In the genomic region with DNA sequence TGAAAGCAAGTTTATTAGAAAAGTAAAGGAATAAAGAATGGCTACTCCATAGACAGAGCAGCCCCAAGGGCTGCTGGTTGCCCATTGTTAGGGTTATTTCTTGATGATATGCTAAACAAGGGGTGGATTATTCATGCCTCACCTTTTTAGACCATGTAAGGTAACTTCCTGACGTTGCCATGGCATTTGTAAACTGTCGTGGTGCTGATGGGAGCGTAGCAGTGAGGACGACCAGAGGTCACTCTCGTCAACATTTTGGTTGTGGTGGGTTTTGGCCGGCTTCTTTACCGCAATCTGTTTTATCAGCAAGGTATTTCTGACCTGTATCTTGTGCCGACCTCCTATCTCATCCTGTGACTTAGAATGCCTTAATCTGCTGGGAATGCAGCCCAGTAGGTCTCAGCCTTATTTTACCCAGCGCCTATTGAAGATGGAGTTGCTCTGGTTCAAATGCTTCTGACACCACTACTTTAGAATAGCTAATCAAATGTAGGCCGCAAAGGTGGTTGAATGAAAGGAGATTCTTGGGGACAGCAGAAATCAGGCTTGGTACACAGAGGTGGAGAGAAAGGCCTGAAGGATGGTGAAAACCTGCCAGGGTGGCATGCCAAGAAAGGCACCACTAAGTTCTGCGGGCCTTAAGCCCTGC, we compare ENCODE assay signal across 16 cellular contexts. TPM values are rescaled to one million over a fixed set of nuclear protein-coding genes. Genes with fewer than 3 reads are reported as not detected.
DNase-seq lines count a peak whose midpoint lies in the region; ATAC-seq, FAIRE-seq and TF ChIP-seq lines count a peak whose summit lies in the region.
"Had no signal": no experiment of that assay in that cellular context is flagged by ENCODE, and none has a peak within 500 bp of the region (broad histone marks: within the 10 kb centered on the region; RNA-seq: fewer than 3 reads in every experiment).

No MANE protein-coding gene starts in this region.

- DNase-seq in GM12892 (ENCODE audit: insufficient read length) (no peak), astrocyte (ENCODE audit: low read depth) (no peak), NCI-H128 (lab: John Stamatoyannopoulos, UW; ENCODE audit: unreplicated experiment) (no peak), COLO668 (lab: John Stamatoyannopoulos, UW; ENCODE audit: unreplicated experiment) (no peak), A172 (ENCODE audit: low spot score) (no peak)
- DNase-seq in naive thymus-derived CD4-positive, alpha-beta T cell: no peak
- DNase-seq: activated gamma-delta T cell treated with Interleukin-2 at 50 U/mL for 16 hours, body of pancreas, GOT3, IMR-90, left cardiac atrium, NCI-H2107, NCI-H526 treated with DMSO at 0.1 percent for 48 hours, stomach had no signal

- peaks cover 34% of the 10 kb centered on the region for H3K27me3 Mint-ChIP-seq in astrocyte (ENCODE audit: low read depth, unreplicated experiment)
- peaks cover 0 to 21% (median 0%) of the 10 kb centered on the region in 5 donors for H3K27me3 Mint-ChIP-seq in naive thymus-derived CD4-positive, alpha-beta T cell

- CTCF ChIA-PET in naive thymus-derived CD4-positive, alpha-beta T cell (lab: Charles Lee): no interaction called here

- H3K4me3 Mint-ChIP-seq in astrocyte (ENCODE audit: unreplicated experiment): no peak overlapping the region
- peak overlapping the region in 8 of 10 donors; percentile 79 to 88 (median 82) for H3K4me3 Mint-ChIP-seq in naive thymus-derived CD4-positive, alpha-beta T cell

- H3K4me3 ChIP-seq in BLaER1 (no peak overlapping the region), astrocyte (ENCODE audit: insufficient read depth, low read depth, low read length) (no peak overlapping the region)
- no peak overlapping the region for H3K4me3 ChIP-seq in naive thymus-derived CD4-positive, alpha-beta T cell (ENCODE audit: low read length)
- H3K4me3 ChIP-seq: body of pancreas had no signal

- H3K27ac ChIP-seq in BLaER1: no peak overlapping the region
- no peak overlapping the region for H3K27ac ChIP-seq in astrocyte (ENCODE audit: low read depth, low read length)
- H3K27ac ChIP-seq in naive thymus-derived CD4-positive, alpha-beta T cell (ENCODE audit: low read depth, low read length): no peak overlapping the region
- H3K27ac ChIP-seq: body of pancreas had no signal

- peaks cover 2% of the 10 kb centered on the region for H3K4me1 Mint-ChIP-seq in astrocyte (ENCODE audit: low read depth, unreplicated experiment)
- peaks cover 0 to 27% (median 14%) of the 10 kb centered on the region in 7 donors for H3K4me1 Mint-ChIP-seq in naive thymus-derived CD4-positive, alpha-beta T cell

- POLR2A ChIA-PET in naive thymus-derived CD4-positive, alpha-beta T cell (lab: Charles Lee): interaction anchor here (0.9 to 1.5 kb wide), 2 partner anchors 26 to 82 kb away, joined by 3 to 4 read pairs; partner anchors contain the start of gene TSPAN33

- H3K4me1 ChIP-seq in BLaER1: peaks cover 15% of the 10 kb centered on the region
- peaks cover 4% of the 10 kb centered on the region for H3K4me1 ChIP-seq in astrocyte (ENCODE audit: insufficient read depth, low read length)
- peaks cover 0 to 10% of the 10 kb centered on the region in 2 donors for H3K4me1 ChIP-seq in naive thymus-derived CD4-positive, alpha-beta T cell (ENCODE audit: control insufficient read depth in 2 of 2, insufficient read depth in 2 of 2, low read length in 2 of 2)
- H3K4me1 ChIP-seq: body of pancreas had no signal

- H3K9me3 ChIP-seq in BLaER1 (no peaks in the 10 kb centered on the region), astrocyte (ENCODE audit: insufficient read depth, low read depth, low read length) (no peaks in the 10 kb centered on the region)
- no peaks in the 10 kb centered on the region for H3K9me3 ChIP-seq in naive thymus-derived CD4-positive, alpha-beta T cell (ENCODE audit: control insufficient read depth in 2 of 3, low read length in 3 of 3)
- H3K9me3 ChIP-seq: body of pancreas, stomach had no signal

- TF ChIP-seq POLR2A in GM12892 (IDR thresholded peaks at IDR 0.05; ENCODE audit: low read depth, low read length): no peak

- TF ChIP-seq CTCF in astrocyte (IDR thresholded peaks at IDR 0.05; ENCODE audit: insufficient read depth, low read depth, low read length): no peak

- H3K27me3 ChIP-seq in BLaER1 (peaks cover 36% of the 10 kb centered on the region), astrocyte (ENCODE audit: insufficient read depth, low read length) (peaks cover 6% of the 10 kb centered on the region)
- no peaks in the 10 kb centered on the region for H3K27me3 ChIP-seq in naive thymus-derived CD4-positive, alpha-beta T cell (ENCODE audit: control insufficient read depth in 2 of 2, insufficient read depth in 2 of 2, low read length in 2 of 2)
- H3K27me3 ChIP-seq: body of pancreas had no signal

- H3K27ac Mint-ChIP-seq in astrocyte (ENCODE audit: unreplicated experiment): peak overlapping the region; percentile 38
- H3K27ac Mint-ChIP-seq in naive thymus-derived CD4-positive, alpha-beta T cell: no peak overlapping the region

- H2AFZ ChIP-seq in astrocyte (ENCODE audit: low read depth, low read length): no peak overlapping the region

- H3K9me3 Mint-ChIP-seq in astrocyte (ENCODE audit: unreplicated experiment): peaks cover 2% of the 10 kb centered on the region
- H3K9me3 Mint-ChIP-seq in naive thymus-derived CD4-positive, alpha-beta T cell: peaks cover 0 to 4% (median 0%) of the 10 kb centered on the region in 11 donors

- H3K9ac ChIP-seq in BLaER1 (no peak overlapping the region), astrocyte (ENCODE audit: low read length) (no peak overlapping the region)

- H3K79me2 ChIP-seq in astrocyte (ENCODE audit: insufficient read depth, low read length): no peaks in the 10 kb centered on the region

- intact Hi-C loops in naive thymus-derived CD4-positive, alpha-beta T cell (cut with micrococcal nuclease): no loop called here

- H3K36me3 ChIP-seq in BLaER1 (peaks cover 34% of the 10 kb centered on the region), astrocyte (ENCODE audit: insufficient read depth, low read length) (no peaks in the 10 kb centered on the region)
- H3K36me3 ChIP-seq in naive thymus-derived CD4-positive, alpha-beta T cell (ENCODE audit: control insufficient read depth in 2 of 3, insufficient read depth in 3 of 3, low read length in 3 of 3): peaks cover 0 to 6% (median 0%) of the 10 kb centered on the region in 3 experiments
- H3K36me3 ChIP-seq: stomach had no signal

- H3K4me2 ChIP-seq in BLaER1 (0 out of 2 replicates have a peak overlapping the region, but pooled peaks have one; percentile 77), astrocyte (ENCODE audit: low read length) (no peak overlapping the region)

- FAIRE-seq in GM12892 (lab: Jason Lieb, UNC) (peak; percentile 21), astrocyte (lab: Jason Lieb, UNC) (no peak)

- ATAC-seq in naive thymus-derived CD4-positive, alpha-beta T cell: no peak
- ATAC-seq in HG03039 (IDR thresholded peaks at IDR 0.05; ENCODE audit: unreplicated experiment): no peak
- ATAC-seq: body of pancreas had no signal

- H3K36me3 Mint-ChIP-seq in astrocyte (ENCODE audit: low read depth, unreplicated experiment): no peaks in the 10 kb centered on the region
- peaks cover 0 to 14% (median 5%) of the 10 kb centered on the region in 5 donors for H3K36me3 Mint-ChIP-seq in naive thymus-derived CD4-positive, alpha-beta T cell

- H4K20me1 ChIP-seq in BLaER1 (no peaks in the 10 kb centered on the region), astrocyte (ENCODE audit: insufficient read depth, low read length) (no peaks in the 10 kb centered on the region)

RNA-seq across cellular contexts. Expression of gene SMO, which starts 17.9 kb away (rescaled TPM):
- 4.5 TPM for polyA plus RNA-seq in GM12892 (2012; ENCODE audit: missing spikeins)
- 20.0 and 22.6 TPM in 2 replicates for total RNA-seq in astrocyte
- total RNA-seq in naive thymus-derived CD4-positive, alpha-beta T cell: under 1 TPM in 2 of 5 experiments, not detected in 3; 0.11 to 0.22 TPM
- not detected for polyA plus RNA-seq in naive thymus-derived CD4-positive, alpha-beta T cell
- total RNA-seq in A172 (2014; rRNA removed; shearing (Covaris generic)): 28.6 and 31.4 TPM in 2 replicates

RNA-seq across cellular contexts. Expression of gene TSPAN33, which starts 26.0 kb away (rescaled TPM):
- polyA plus RNA-seq in GM12892 (2012; ENCODE audit: missing spikeins): 147 TPM
- 6.5 and 6.8 TPM in 2 replicates for total RNA-seq in astrocyte
- 10 to 100 TPM in 1 of 5 experiments, 1 to 10 TPM in 4; 1.8 to 14.8 (median 3.6) TPM for total RNA-seq in naive thymus-derived CD4-positive, alpha-beta T cell
- polyA plus RNA-seq in naive thymus-derived CD4-positive, alpha-beta T cell: 10 to 100 TPM in 1 of 2 donors, 1 to 10 TPM in 1; 3.3 to 13.0 TPM
- 11.3 and 12.6 TPM in 2 replicates for total RNA-seq in A172 (2014; rRNA removed; shearing (Covaris generic))

RNA-seq across cellular contexts. Expression of gene AHCYL2, which starts 54.3 kb away (rescaled TPM):
- polyA plus RNA-seq in GM12892 (2012; ENCODE audit: missing spikeins): 7.0 TPM
- 13.3 and 14.7 TPM in 2 replicates for total RNA-seq in astrocyte
- total RNA-seq in naive thymus-derived CD4-positive, alpha-beta T cell: 10 to 100 TPM; 14.4 to 22.2 (median 20.4) TPM
- 10 to 100 TPM in 1 of 2 donors, 1 to 10 TPM in 1; 8.6 to 13.1 TPM for polyA plus RNA-seq in naive thymus-derived CD4-positive, alpha-beta T cell
- total RNA-seq in A172 (2014; rRNA removed; shearing (Covaris generic)): 8.7 and 11.8 TPM in 2 replicates

Comparison
In these comparisons a context has a peak if more than half of its experiments do, and no peak if none do; other contexts are left out.
1. RNA of gene SMO, which starts 17.9 kb away (total RNA-seq): 28.6 to 31.4 TPM in A172 and 20.0 to 22.6 TPM in astrocyte; 0.11 to 0.22 TPM in naive thymus-derived CD4-positive, alpha-beta T cell; every median in the first group is over 10 times any median in the second.